In the genomic region with DNA sequence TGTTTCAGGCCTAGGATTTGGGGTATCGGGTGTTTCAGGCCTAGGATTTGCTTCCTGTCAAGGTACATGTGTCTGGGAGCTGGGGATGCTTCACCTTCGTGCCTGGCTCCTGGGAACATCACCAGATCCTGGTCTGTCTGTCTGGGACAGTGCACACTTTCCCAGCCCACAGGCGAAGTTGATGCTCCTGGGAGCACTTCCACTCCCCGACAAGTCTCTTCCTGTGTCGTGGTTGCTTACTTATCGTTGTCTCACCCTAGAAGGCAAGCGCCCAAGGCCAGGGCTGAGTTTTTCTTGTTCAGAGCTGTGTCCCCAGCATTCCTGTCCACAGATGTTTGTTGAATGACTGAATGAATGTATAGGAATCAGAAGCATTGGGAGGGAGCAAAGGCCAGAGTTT, we compare ENCODE assay signal across 22 cellular contexts.
DNase-seq lines count a peak whose midpoint lies in the region; ATAC-seq, FAIRE-seq and TF ChIP-seq lines count a peak whose summit lies in the region.
"Had no signal": no experiment of that assay in that cellular context is flagged by ENCODE, and none has a peak within 500 bp of the region (broad histone marks: within the 10 kb centered on the region; RNA-seq: fewer than 3 reads in every experiment).

No MANE protein-coding gene starts in this region.

- H3K4me1 ChIP-seq in spleen = no peaks in the 10 kb centered on the region
- H3K4me1 ChIP-seq: Caco-2 had no signal

- H3K27me3 ChIP-seq in bronchial epithelial cell (ENCODE audit: control insufficient read depth, insufficient read depth, low read length) = no peaks in the 10 kb centered on the region
- H3K27me3 ChIP-seq in spleen (replicated peaks in 1 of 7) = no peaks in the 10 kb centered on the region

- peaks cover 6 to 41% (median 32%) of the 10 kb centered on the region in 8 donors for H3K9me3 ChIP-seq in spleen

- H3K36me3 ChIP-seq in bronchial epithelial cell (ENCODE audit: control insufficient read depth, insufficient read depth, low read length) (no peaks in the 10 kb centered on the region), spleen (no peaks in the 10 kb centered on the region)
- H3K36me3 ChIP-seq: BLaER1 treated with 17β-estradiol and CSF1 and Interleukin-3, amounts not matched to agents 10 nM and 100 nM had no signal

- ATAC-seq in HG03432 (IDR thresholded peaks at IDR 0.05; ENCODE audit: unreplicated experiment) = no peak

- no peak for TF ChIP-seq CTCF in bronchial epithelial cell (IDR thresholded peaks at IDR 0.05; ENCODE audit: insufficient read depth, low read length, severe bottlenecking)
- no peak for TF ChIP-seq CTCF in spleen (IDR thresholded peaks at IDR 0.05 in 8 of 11, conservative IDR thresholded peaks at IDR 0.05 in 3 of 11)

- FAIRE-seq in bronchial epithelial cell (lab: Jason Lieb, UNC) = peak; percentile 32
- FAIRE-seq: H54, RCC 7860 had no signal

- DNase-seq in bronchial epithelial cell (ENCODE audit: low read depth) (peak; percentile 69), epithelial cell of prostate (ENCODE audit: low read depth, low spot score) (peak; percentile 6), mesenteric fat pad (ENCODE audit: low spot score) (peak; percentile 81), spleen (peak; percentile 42), NCI-H446 (lab: John Stamatoyannopoulos, UW) (no peak), HuH-7.5 (ENCODE audit: low spot score) (no peak)
- DNase-seq: CD4-positive, alpha-beta memory T cell; DMS 273 treated with DMSO at 0.1 percent for 48 hours; DMS79 treated with DMSO at 0.1 percent for 48 hours; KG1; NCI-H1092 treated with DMSO at 0.1 percent for 48 hours; NCI-H146; NCI-H2029; NCI-H345; NCI-H524 treated with DMSO at 0.1 percent for 48 hours; OCI-M1; SHP77 had no signal

- peak overlapping the region; percentile 52 for H3K27ac ChIP-seq in epithelial cell of prostate
- no peak overlapping the region for H3K27ac ChIP-seq in spleen
- H3K27ac ChIP-seq: BLaER1 treated with 17β-estradiol and CSF1 and Interleukin-3, amounts not matched to agents 10 nM and 100 nM had no signal

- no peak for TF ChIP-seq POLR2A in spleen (IDR thresholded peaks at IDR 0.05)

- H3K4me3 ChIP-seq in bronchial epithelial cell (ENCODE audit: low read depth, low read length) (no peak overlapping the region), spleen (no peak overlapping the region)
- H3K4me3 ChIP-seq: BLaER1 treated with 17β-estradiol and CSF1 and Interleukin-3, amounts not matched to agents 10 nM and 100 nM had no signal

- 84 to 90% (median 86%) methylated on average over 7 of the region's 7 CpGs for WGBS in spleen, 5 donors

- intact Hi-C loops in spleen (cut with DNase I; ENCODE audit: low total_unique reads) = no loop called here

Comparison
In these comparisons a context has a peak if more than half of its experiments do, and no peak if none do; other contexts are left out.
1. DNase-seq: peak in bronchial epithelial cell (single experiment), epithelial cell of prostate (single experiment), mesenteric fat pad (single experiment) and spleen (single experiment); none in NCI-H446 (0 of 2) and HuH-7.5 (single experiment).